ENCODE assay signal across 9 cellular contexts in the genomic region with DNA sequence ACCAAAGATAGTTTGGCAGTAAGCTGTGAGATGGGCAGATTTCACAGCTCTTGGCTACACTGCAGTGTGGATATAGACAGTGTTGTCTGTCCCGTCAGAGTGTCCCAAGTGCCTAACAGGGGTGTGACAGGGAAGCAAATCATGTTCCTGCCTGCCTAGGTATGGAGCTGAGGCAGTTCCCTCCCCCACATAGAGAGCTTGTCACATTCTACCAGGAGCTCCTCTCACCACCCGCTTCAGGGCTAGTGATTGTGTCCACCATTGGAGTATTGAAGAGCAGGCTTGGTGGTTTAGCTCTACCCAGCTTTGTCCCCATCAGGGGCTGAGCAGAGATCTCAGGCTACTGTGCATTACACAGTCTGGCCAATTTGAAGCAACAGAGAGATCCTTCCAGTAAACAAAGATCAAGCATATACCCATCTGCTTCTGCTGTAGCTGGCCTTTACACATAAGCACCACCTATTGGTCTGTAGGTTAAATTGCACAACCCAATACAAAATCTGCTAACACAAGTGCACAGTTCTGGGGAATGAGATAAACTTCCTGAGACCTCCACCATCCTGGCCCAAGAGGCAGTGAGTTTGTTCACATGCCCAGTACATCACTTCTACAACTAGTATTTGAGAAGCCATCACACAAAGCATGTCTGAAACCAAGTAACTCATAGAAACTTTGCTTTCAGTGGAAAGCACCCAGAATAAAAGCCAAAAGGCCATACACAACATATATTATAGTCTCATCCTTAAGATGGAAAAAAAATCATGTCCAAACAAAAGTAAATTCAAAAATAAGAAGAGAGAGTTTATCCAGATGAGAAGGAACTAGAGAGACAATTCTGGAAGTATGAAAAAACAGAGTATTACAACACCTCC.
A peak's percentile ranks its signal among the peaks of the same experiment; 100 is the strongest.
DNase-seq lines count a peak whose midpoint lies in the region; ATAC-seq, FAIRE-seq and TF ChIP-seq lines count a peak whose summit lies in the region.
"Had no signal": no experiment of that assay in that cellular context is flagged by ENCODE, and none has a peak within 500 bp of the region (broad histone marks: within the 10 kb centered on the region; RNA-seq: fewer than 3 reads in every experiment).

No MANE protein-coding gene starts in this region.

- peak overlapping the region in 1 of 2 experiments; percentile 65 for H3K18ac ChIP-seq in mesenchymal stem cell (ENCODE audit: low read depth in 1 of 2, low read length in 2 of 2)

- no peak overlapping the region for H2BK120ac ChIP-seq in mesenchymal stem cell (ENCODE audit: low read depth, low read length)

- no peak overlapping the region for H2AK5ac ChIP-seq in mesenchymal stem cell (ENCODE audit: low read length, severe bottlenecking)

- peak; percentile 57 for TF ChIP-seq CTCF in cardiac fibroblast (IDR thresholded peaks at IDR 0.05; ENCODE audit: low read depth, low read length)

- no peaks in the 10 kb centered on the region for H3K4me1 ChIP-seq in mesenchymal stem cell (ENCODE audit: control insufficient read depth, insufficient read depth, low read depth, low read length)
- H3K4me1 ChIP-seq in aorta (ENCODE audit: control insufficient read depth in 1 of 2, insufficient read depth in 2 of 2, low read length in 2 of 2), result no peaks in the 10 kb centered on the region

- FAIRE-seq in H54 (lab: Jason Lieb, UNC), result peak; percentile 91

- no peak for ATAC-seq in aorta (ENCODE audit: low FRiP score)

- H3K9ac ChIP-seq in mesenchymal stem cell (ENCODE audit: low read length), result no peak overlapping the region

- no peak overlapping the region for H3K14ac ChIP-seq in mesenchymal stem cell (ENCODE audit: low read length in 2 of 2)

- WGBS in mesenchymal stem cell, result 86% methylated on average over 2 of the region's 2 CpGs
- WGBS in aorta, 2 donors, result 95 to 98% methylated on average over 2 of the region's 2 CpGs

- peaks cover 11% of the 10 kb centered on the region for H3K79me1 ChIP-seq in mesenchymal stem cell (replicated peaks; ENCODE audit: low read length, poor library complexity, severe bottlenecking)

- H3K4ac ChIP-seq in mesenchymal stem cell (ENCODE audit: low read depth in 1 of 2, low read length in 2 of 2), result peak overlapping the region in 1 of 2 experiments; percentile 29

- H3K36me3 ChIP-seq in mesenchymal stem cell (ENCODE audit: control insufficient read depth in 1 of 2, insufficient read depth in 2 of 2, low read depth in 1 of 2, low read length in 2 of 2), result peaks cover 0 to 7% of the 10 kb centered on the region in 2 experiments
- H3K36me3 ChIP-seq in aorta (ENCODE audit: control insufficient read depth in 1 of 2, insufficient read depth in 2 of 2, low read length in 1 of 2), result peaks cover 0 to 4% of the 10 kb centered on the region in 2 donors

- H3K4me3 ChIP-seq in cardiac fibroblast (replicated peaks in 1 of 2; ENCODE audit: low read depth in 2 of 2, low read length in 2 of 2), result no peak overlapping the region
- H3K4me3 ChIP-seq in mesenchymal stem cell (ENCODE audit: insufficient read depth in 1 of 2, low read depth in 1 of 2, low read length in 2 of 2), result no peak overlapping the region
- no peak overlapping the region for H3K4me3 ChIP-seq in aorta (ENCODE audit: low read length in 2 of 2)
- H3K4me3 ChIP-seq: thoracic aorta had no signal

- intact Hi-C loops in aorta (cut with DNase I), result no loop called here

- H3K27me3 ChIP-seq in mesenchymal stem cell (ENCODE audit: control insufficient read depth in 1 of 2, insufficient read depth in 1 of 2, low read length in 2 of 2) (no peaks in the 10 kb centered on the region), aorta (ENCODE audit: control insufficient read depth in 1 of 2, insufficient read depth in 2 of 2, low read length in 1 of 2) (no peaks in the 10 kb centered on the region)

- no peak overlapping the region for H2BK15ac ChIP-seq in mesenchymal stem cell (ENCODE audit: low read depth, poor library complexity, severe bottlenecking)

- DNase-seq in NOMO-1 (lab: John Stamatoyannopoulos, UW; ENCODE audit: unreplicated experiment in 2 of 2), result peak; percentile 16 to 39
- DNase-seq in NOMO-1 treated with dmso at 0.1 percent for 144 hours (lab: John Stamatoyannopoulos, UW; ENCODE audit: unreplicated experiment), result no peak
- no peak for DNase-seq in H54 (ENCODE audit: insufficient read length, low spot score)
- DNase-seq in NCI-H226, result peak; percentile 23
- DNase-seq in cardiac fibroblast (ENCODE audit: low read depth in 2 of 2), result peak; percentile 55 to 59
- DNase-seq in mesenchymal stem cell, result peak; percentile 58
- DNase-seq in dedifferentiated amniotic fluid mesenchymal stem cell (ENCODE audit: extremely low spot score), result no peak
- no peak for DNase-seq in aorta

- H2BK5ac ChIP-seq in mesenchymal stem cell (ENCODE audit: low read depth, low read length, poor library complexity, severe bottlenecking), result no peak overlapping the region

- H3K9me3 ChIP-seq in mesenchymal stem cell (ENCODE audit: control insufficient read depth, low read length), result peaks cover 10% of the 10 kb centered on the region
- H3K9me3 ChIP-seq in aorta (ENCODE audit: control insufficient read depth, low read length), result no peaks in the 10 kb centered on the region
- H3K9me3 ChIP-seq: thoracic aorta had no signal

- no peak overlapping the region for H2BK12ac ChIP-seq in mesenchymal stem cell (ENCODE audit: low read length in 2 of 2)

- H3K4me2 ChIP-seq in mesenchymal stem cell (ENCODE audit: low read length, poor library complexity, severe bottlenecking), result no peak overlapping the region

- TF ChIP-seq POLR2A in H54 (IDR thresholded peaks at IDR 0.05; ENCODE audit: low read depth, low read length), result no peak

- peak overlapping the region; percentile 5 for H4K8ac ChIP-seq in mesenchymal stem cell (ENCODE audit: low read length)

- H2AFZ ChIP-seq in mesenchymal stem cell (ENCODE audit: low read depth, low read length), result no peak overlapping the region

- no peak overlapping the region for H3K23ac ChIP-seq in mesenchymal stem cell (ENCODE audit: low read length in 2 of 2)

- no peak overlapping the region for H4K91ac ChIP-seq in mesenchymal stem cell (ENCODE audit: low read length)

- H3K27ac ChIP-seq in mesenchymal stem cell (ENCODE audit: low read length, poor library complexity, severe bottlenecking) (no peak overlapping the region), aorta (ENCODE audit: low read depth in 1 of 2, low read length in 2 of 2) (no peak overlapping the region)
- H3K27ac ChIP-seq: thoracic aorta had no signal

Comparison
In these comparisons a context has a peak if more than half of its experiments do, and no peak if none do; other contexts are left out.
1. DNase-seq: peak in NOMO-1 (2 of 2), NCI-H226 (single experiment), cardiac fibroblast (2 of 2) and mesenchymal stem cell (single experiment); none in NOMO-1 treated with dmso at 0.1 percent for 144 hours (single experiment), H54 (single experiment), dedifferentiated amniotic fluid mesenchymal stem cell (single experiment) and aorta (0 of 2).